In the genomic region with DNA sequence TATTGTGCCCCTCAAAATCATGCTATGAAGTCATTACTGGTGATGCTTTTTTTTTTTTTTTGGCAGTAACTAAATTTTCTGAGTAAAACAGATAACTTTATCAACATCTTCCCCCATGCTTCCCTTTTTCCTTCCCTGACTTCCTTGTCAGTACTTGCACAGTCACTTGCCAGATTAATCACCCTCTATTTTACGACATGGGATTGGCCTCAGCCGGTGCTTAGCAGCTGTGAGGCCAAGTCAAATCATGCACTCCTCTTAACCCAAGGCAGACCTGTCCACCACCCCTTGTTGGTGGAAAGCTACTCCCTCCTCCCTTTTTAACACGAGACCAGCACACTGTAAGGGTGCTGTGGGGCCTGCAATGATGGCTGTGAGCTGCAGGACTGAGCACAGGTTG, we compare ENCODE assay signal across 1 cellular context.
TF ChIP-seq lines count a peak whose summit lies in the region.

No MANE protein-coding gene starts in this region.

TF ChIP-seq in WTC11, 78 proteins besides CTCF, POLR2A, EP300 and RAD21 (continued from another document):
- TF ChIP-seq, protein P1, sequence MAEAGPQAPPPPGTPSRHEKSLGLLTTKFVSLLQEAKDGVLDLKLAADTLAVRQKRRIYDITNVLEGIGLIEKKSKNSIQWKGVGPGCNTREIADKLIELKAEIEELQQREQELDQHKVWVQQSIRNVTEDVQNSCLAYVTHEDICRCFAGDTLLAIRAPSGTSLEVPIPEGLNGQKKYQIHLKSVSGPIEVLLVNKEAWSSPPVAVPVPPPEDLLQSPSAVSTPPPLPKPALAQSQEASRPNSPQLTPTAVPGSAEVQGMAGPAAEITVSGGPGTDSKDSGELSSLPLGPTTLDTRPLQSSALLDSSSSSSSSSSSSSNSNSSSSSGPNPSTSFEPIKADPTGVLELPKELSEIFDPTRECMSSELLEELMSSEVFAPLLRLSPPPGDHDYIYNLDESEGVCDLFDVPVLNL (CRISPR knock-in tag; IDR thresholded peaks at IDR 0.05; ENCODE audit: borderline replicate concordance, low read depth) = no peak
- TF ChIP-seq ZBTB21 (CRISPR knock-in tag; IDR thresholded peaks at IDR 0.05; ENCODE audit: borderline replicate concordance) = no peak
- no peak for TF ChIP-seq TEAD4 (CRISPR knock-in tag; IDR thresholded peaks at IDR 0.05)
- TF ChIP-seq FOXJ3 (CRISPR knock-in tag; IDR thresholded peaks at IDR 0.05; ENCODE audit: borderline replicate concordance) = no peak
- TF ChIP-seq, protein P2, sequence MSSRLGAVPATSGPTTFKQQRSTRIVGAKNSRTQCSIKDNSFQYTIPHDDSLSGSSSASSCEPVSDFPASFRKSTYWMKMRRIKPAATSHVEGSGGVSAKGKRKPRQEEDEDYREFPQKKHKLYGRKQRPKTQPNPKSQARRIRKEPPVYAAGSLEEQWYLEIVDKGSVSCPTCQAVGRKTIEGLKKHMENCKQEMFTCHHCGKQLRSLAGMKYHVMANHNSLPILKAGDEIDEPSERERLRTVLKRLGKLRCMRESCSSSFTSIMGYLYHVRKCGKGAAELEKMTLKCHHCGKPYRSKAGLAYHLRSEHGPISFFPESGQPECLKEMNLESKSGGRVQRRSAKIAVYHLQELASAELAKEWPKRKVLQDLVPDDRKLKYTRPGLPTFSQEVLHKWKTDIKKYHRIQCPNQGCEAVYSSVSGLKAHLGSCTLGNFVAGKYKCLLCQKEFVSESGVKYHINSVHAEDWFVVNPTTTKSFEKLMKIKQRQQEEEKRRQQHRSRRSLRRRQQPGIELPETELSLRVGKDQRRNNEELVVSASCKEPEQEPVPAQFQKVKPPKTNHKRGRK (CRISPR knock-in tag; IDR thresholded peaks at IDR 0.05; ENCODE audit: borderline replicate concordance) = no peak
- TF ChIP-seq, protein P3, sequence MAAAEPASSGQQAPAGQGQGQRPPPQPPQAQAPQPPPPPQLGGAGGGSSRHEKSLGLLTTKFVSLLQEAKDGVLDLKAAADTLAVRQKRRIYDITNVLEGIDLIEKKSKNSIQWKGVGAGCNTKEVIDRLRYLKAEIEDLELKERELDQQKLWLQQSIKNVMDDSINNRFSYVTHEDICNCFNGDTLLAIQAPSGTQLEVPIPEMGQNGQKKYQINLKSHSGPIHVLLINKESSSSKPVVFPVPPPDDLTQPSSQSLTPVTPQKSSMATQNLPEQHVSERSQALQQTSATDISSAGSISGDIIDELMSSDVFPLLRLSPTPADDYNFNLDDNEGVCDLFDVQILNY (CRISPR knock-in tag; IDR thresholded peaks at IDR 0.05) = no peak
- TF ChIP-seq PRRX2 (CRISPR knock-in tag; IDR thresholded peaks at IDR 0.05) = no peak
- no peak for TF ChIP-seq ZNF121 (CRISPR knock-in tag; IDR thresholded peaks at IDR 0.05)
- TF ChIP-seq, protein P4, sequence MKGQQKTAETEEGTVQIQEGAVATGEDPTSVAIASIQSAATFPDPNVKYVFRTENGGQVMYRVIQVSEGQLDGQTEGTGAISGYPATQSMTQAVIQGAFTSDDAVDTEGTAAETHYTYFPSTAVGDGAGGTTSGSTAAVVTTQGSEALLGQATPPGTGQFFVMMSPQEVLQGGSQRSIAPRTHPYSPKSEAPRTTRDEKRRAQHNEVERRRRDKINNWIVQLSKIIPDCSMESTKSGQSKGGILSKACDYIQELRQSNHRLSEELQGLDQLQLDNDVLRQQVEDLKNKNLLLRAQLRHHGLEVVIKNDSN (CRISPR knock-in tag; IDR thresholded peaks at IDR 0.05) = no peak
